Comparison of ENCODE assay signal across 1 cellular context in genomic region chr13:27979765-27980279, GRCh38.
TF ChIP-seq lines count a peak whose summit lies in the region.

No MANE protein-coding gene starts in this region.

TF ChIP-seq in endothelial cell of umbilical vein, 7 proteins besides CTCF, POLR2A, EP300 and RAD21:
- TF ChIP-seq MYC (IDR thresholded peaks at IDR 0.05; ENCODE audit: low read depth, low read length): no peak
- peak; percentile 72 for TF ChIP-seq EZH2 (IDR thresholded peaks at IDR 0.05; ENCODE audit: borderline replicate concordance, low read depth, low read length, severe bottlenecking)
